Comparison of ENCODE assay signal across 20 cellular contexts in the genomic region with DNA sequence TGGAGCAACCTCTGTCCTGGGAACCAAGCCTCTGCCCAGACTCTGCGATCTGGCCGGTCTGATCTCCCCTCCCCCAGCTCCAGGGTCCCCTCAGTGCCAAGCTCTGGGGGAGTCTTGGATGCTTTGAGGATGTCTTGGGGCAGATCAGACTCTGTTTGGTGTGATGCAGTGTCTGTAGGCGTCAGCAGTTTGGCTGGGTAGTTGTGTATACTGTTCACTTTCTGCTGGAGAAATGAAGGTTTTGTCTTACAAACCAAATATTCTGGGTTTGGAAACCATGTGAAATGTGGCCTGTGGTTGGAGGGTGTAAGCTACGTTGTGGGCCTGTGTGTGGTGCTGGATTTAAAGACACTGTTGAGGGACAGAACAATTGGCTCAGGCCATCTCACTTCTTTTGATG. TPM values are rescaled to one million over a fixed set of nuclear protein-coding genes. Genes with fewer than 3 reads are reported as not detected.
DNase-seq lines count a peak whose midpoint lies in the region; ATAC-seq, FAIRE-seq and TF ChIP-seq lines count a peak whose summit lies in the region.
"Had no signal": no experiment of that assay in that cellular context is flagged by ENCODE, and none has a peak within 500 bp of the region (broad histone marks: within the 10 kb centered on the region; RNA-seq: fewer than 3 reads in every experiment).

No MANE protein-coding gene starts in this region.

- TF ChIP-seq CTCF in esophagus muscularis mucosa (IDR thresholded peaks at IDR 0.05) (no peak), osteoblast (IDR thresholded peaks at IDR 0.05; ENCODE audit: extremely low read depth, low read depth, low read length) (no peak)

- DNase-seq in activated CD8-positive, alpha-beta memory T cell treated with anti-CD3 and anti-CD28 coated beads, Interleukin-2, amount 10 ng/mL, durations not matched to agents 7 days and 5 days, result no peak
- no peak for DNase-seq in activated CD8-positive, alpha-beta memory T cell treated with anti-CD3 and anti-CD28 coated beads, Interleukin-2, amount 50 U/mL, for 48 hours
- peak; percentile 57 for DNase-seq in LHCN-M2 (ENCODE audit: low read depth)
- DNase-seq in esophagus muscularis mucosa (ENCODE audit: extremely low spot score), result peak; percentile 60
- peak; percentile 79 for DNase-seq in osteoblast (ENCODE audit: insufficient read length, low spot score, missing footprints)
- DNase-seq in ureter (ENCODE audit: low spot score), result no peak
- no peak for DNase-seq in urothelium cell line (ENCODE audit: low spot score)
- DNase-seq: BE2C; CD4-positive, alpha-beta T cell; COR-L47; DMS79; NCI-H1092; NCI-H1436; NCI-H1930; NCI-H2227 treated with DMSO at 0.1 percent for 48 hours; NCI-H510A; SIG-M5 had no signal

- H3K4me3 Mint-ChIP-seq in activated CD8-positive, alpha-beta memory T cell treated with anti-CD3 and anti-CD28 coated beads, Interleukin-2, amount 10 ng/mL, durations not matched to agents 7 days and 5 days, result no peak overlapping the region
- H3K4me3 Mint-ChIP-seq: CD4-positive, alpha-beta T cell had no signal

- H3K27me3 ChIP-seq in esophagus muscularis mucosa (peaks cover 0 to 35% (median 0%) of the 10 kb centered on the region in 4 donors), osteoblast (ENCODE audit: insufficient read depth, low read length) (no peaks in the 10 kb centered on the region)

- peaks cover 3% of the 10 kb centered on the region for H3K36me3 Mint-ChIP-seq in activated CD8-positive, alpha-beta memory T cell treated with anti-CD3 and anti-CD28 coated beads, Interleukin-2, amount 10 ng/mL, durations not matched to agents 7 days and 5 days

- peaks cover 49% of the 10 kb centered on the region for H3K27me3 Mint-ChIP-seq in activated CD8-positive, alpha-beta memory T cell treated with anti-CD3 and anti-CD28 coated beads, Interleukin-2, amount 10 ng/mL, durations not matched to agents 7 days and 5 days

- H3K36me3 ChIP-seq in esophagus muscularis mucosa (no peaks in the 10 kb centered on the region), osteoblast (ENCODE audit: insufficient read depth, low read length) (no peaks in the 10 kb centered on the region)
- H3K36me3 ChIP-seq: BE2C had no signal

- H3K4me3 ChIP-seq in esophagus muscularis mucosa (no peak overlapping the region), osteoblast (ENCODE audit: insufficient read depth, low read length) (no peak overlapping the region)

- H3K79me2 ChIP-seq in osteoblast (ENCODE audit: insufficient read depth, low read length), result no peaks in the 10 kb centered on the region

- intact Hi-C loops in esophagus muscularis mucosa (cut with DNase I), result no loop called here

- peak overlapping the region; percentile 1 for H3K27ac Mint-ChIP-seq in activated CD8-positive, alpha-beta memory T cell treated with anti-CD3 and anti-CD28 coated beads, Interleukin-2, amount 10 ng/mL, durations not matched to agents 7 days and 5 days
- H3K27ac Mint-ChIP-seq: CD4-positive, alpha-beta T cell had no signal

- H3K9me3 ChIP-seq in esophagus muscularis mucosa (no peaks in the 10 kb centered on the region), osteoblast (ENCODE audit: low read depth, low read length) (no peaks in the 10 kb centered on the region)
- H3K9me3 ChIP-seq: BE2C had no signal

- H3K27ac ChIP-seq in esophagus muscularis mucosa (replicated peaks in 1 of 4), result no peak overlapping the region
- no peak overlapping the region for H3K27ac ChIP-seq in osteoblast (ENCODE audit: low read depth, low read length)

- no peaks in the 10 kb centered on the region for H3K9me3 Mint-ChIP-seq in activated CD8-positive, alpha-beta memory T cell treated with anti-CD3 and anti-CD28 coated beads, Interleukin-2, amount 10 ng/mL, durations not matched to agents 7 days and 5 days (ENCODE audit: low read depth)
- H3K9me3 Mint-ChIP-seq: CD4-positive, alpha-beta T cell had no signal

- 75% methylated on average over 2 of the region's 4 CpGs for WGBS in esophagus muscularis mucosa

- ATAC-seq in activated CD8-positive, alpha-beta memory T cell treated with anti-CD3 and anti-CD28 coated beads, Interleukin-2, amount 10 ng/mL, durations not matched to agents 7 days and 5 days, result peak; percentile 28
- ATAC-seq in HG02588 (IDR thresholded peaks at IDR 0.05; ENCODE audit: unreplicated experiment), result no peak
- ATAC-seq: Panc1 had no signal

- peaks cover 0 to 8% (median 7%) of the 10 kb centered on the region in 4 donors for H3K4me1 ChIP-seq in esophagus muscularis mucosa
- H3K4me1 ChIP-seq in osteoblast (ENCODE audit: insufficient read depth, low read length), result peaks cover 27% of the 10 kb centered on the region
- H3K4me1 ChIP-seq: BE2C had no signal

- CTCF ChIA-PET in activated CD8-positive, alpha-beta memory T cell treated with anti-CD3 and anti-CD28 coated beads, Interleukin-2, amount 10 ng/mL, durations not matched to agents 7 days and 5 days (lab: Charles Lee), result interaction anchor here (1.6 to 4.4 kb wide), 2 partner anchors 19 to 39 kb away, joined by 5 to 22 read pairs; no protein-coding TSS in a partner anchor

- FAIRE-seq in urothelium cell line (lab: Jason Lieb, UNC), result no peak

- H3K4me2 ChIP-seq in osteoblast (ENCODE audit: insufficient read depth, low read length), result no peak overlapping the region

- H3K4me1 Mint-ChIP-seq in activated CD8-positive, alpha-beta memory T cell treated with anti-CD3 and anti-CD28 coated beads, Interleukin-2, amount 10 ng/mL, durations not matched to agents 7 days and 5 days, result peaks cover 36% of the 10 kb centered on the region

- no peaks in the 10 kb centered on the region for H4K20me1 ChIP-seq in osteoblast (ENCODE audit: insufficient read depth, low read length)

- TF ChIP-seq POLR2A in esophagus muscularis mucosa (IDR thresholded peaks at IDR 0.05; ENCODE audit: low read depth), result no peak

- peak overlapping the region; percentile 26 for H2AFZ ChIP-seq in osteoblast (ENCODE audit: low read length)

- no peak for TF ChIP-seq EP300 in esophagus muscularis mucosa (IDR thresholded peaks at IDR 0.05)

RNA-seq across cellular contexts. Expression of gene INSC, which starts 4.6 kb away (rescaled TPM):
- under 1 TPM; 0.49 to 0.61 TPM for total RNA-seq in activated CD8-positive, alpha-beta memory T cell treated with anti-CD3 and anti-CD28 coated beads, Interleukin-2, amount 10 ng/mL, durations not matched to agents 7 days and 5 days
- total RNA-seq in LHCN-M2 (2014; rRNA removed) (6.3 and 10.6 TPM in 2 replicates), esophagus muscularis mucosa (1 to 10 TPM; 1.7 to 3.1 (median 2.6) TPM), osteoblast (0.72 and 1.8 TPM in 2 replicates), ureter (1.7 TPM)
- polyA plus RNA-seq in LHCN-M2 (2012), result 0.46 TPM
- total RNA-seq: CD4-positive, alpha-beta T cell; H4 had no signal

RNA-seq across cellular contexts. Expression of gene CALCB, which starts 46.0 kb away (rescaled TPM):
- 1 to 10 TPM in 1 of 2 experiments, under 1 TPM in 1; 0.91 to 1.4 TPM for total RNA-seq in activated CD8-positive, alpha-beta memory T cell treated with anti-CD3 and anti-CD28 coated beads, Interleukin-2, amount 10 ng/mL, durations not matched to agents 7 days and 5 days
- total RNA-seq in LHCN-M2 (2014; rRNA removed) (not detected in 2 replicates), esophagus muscularis mucosa (not detected), osteoblast (not detected in 2 replicates), ureter (0.18 TPM)
- polyA plus RNA-seq in LHCN-M2 (2012), result not detected

Comparison
In these comparisons a context has a peak if more than half of its experiments do, and no peak if none do; other contexts are left out.
1. DNase-seq: peak in LHCN-M2 (single experiment), esophagus muscularis mucosa (single experiment) and osteoblast (single experiment); none in activated CD8-positive, alpha-beta memory T cell treated with anti-CD3 and anti-CD28 coated beads, Interleukin-2, amount 10 ng/mL, durations not matched to agents 7 days and 5 days (single experiment), activated CD8-positive, alpha-beta memory T cell treated with anti-CD3 and anti-CD28 coated beads, Interleukin-2, amount 50 U/mL, for 48 hours (single experiment), ureter (single experiment) and urothelium cell line (single experiment).